In the genomic region with DNA sequence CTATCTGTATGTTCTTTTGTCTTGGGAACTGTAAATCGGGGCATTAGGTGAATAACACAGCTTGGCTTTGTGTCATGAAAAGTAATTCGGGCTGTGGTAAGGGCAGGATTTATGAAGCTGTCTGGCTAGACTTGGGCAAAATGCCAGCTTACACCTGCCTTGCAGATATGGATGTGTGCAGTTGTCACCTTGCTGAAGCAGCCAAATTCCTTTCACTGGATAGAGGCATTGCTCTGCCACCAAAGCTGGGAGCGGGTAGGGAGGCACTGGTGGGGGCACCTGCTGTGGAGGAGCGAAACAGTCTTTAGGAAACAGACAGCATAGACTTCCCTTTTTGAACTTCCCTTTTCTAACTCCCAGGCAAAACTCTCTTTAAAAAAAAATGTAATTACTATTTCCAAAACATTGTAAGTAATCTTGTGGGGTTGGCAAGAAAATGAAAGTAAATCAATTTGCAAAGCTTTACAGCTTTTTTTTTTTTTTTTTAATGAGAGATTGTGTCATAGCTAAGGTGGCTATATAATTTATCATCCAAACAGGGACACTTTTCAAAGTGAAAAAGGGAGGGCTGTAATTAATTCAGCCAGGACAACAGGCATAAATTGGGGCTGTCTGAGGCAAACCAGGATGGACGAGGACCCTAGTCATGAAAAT, we compare ENCODE assay signal across 9 cellular contexts.
DNase-seq lines count a peak whose midpoint lies in the region; ATAC-seq and TF ChIP-seq lines count a peak whose summit lies in the region.
"Had no signal": no experiment of that assay in that cellular context is flagged by ENCODE, and none has a peak within 500 bp of the region (broad histone marks: within the 10 kb centered on the region; RNA-seq: fewer than 3 reads in every experiment).

No MANE protein-coding gene starts in this region.

- H3K4me1 ChIP-seq in DOHH2 (ENCODE audit: control insufficient read depth, low read length): peaks cover 42% of the 10 kb centered on the region
- H3K4me1 ChIP-seq in Peyer's patch: peaks cover 0 to 5% (median 0%) of the 10 kb centered on the region in 4 donors
- H3K4me1 ChIP-seq in GM23248 (ENCODE audit: insufficient read depth): no peaks in the 10 kb centered on the region

- peak overlapping the region; percentile 77 for H3K4me3 Mint-ChIP-seq in type B pancreatic cell

- peak overlapping the region; percentile 84 for H3K4me2 ChIP-seq in DOHH2 (ENCODE audit: low read length)
- H3K4me2 ChIP-seq in GM23248 (ENCODE audit: unreplicated experiment): no peak overlapping the region

- H3K9me3 ChIP-seq in DOHH2 (ENCODE audit: control insufficient read depth, insufficient read depth, low read length): no peaks in the 10 kb centered on the region
- H3K9me3 ChIP-seq in Peyer's patch: no peaks in the 10 kb centered on the region
- H3K9me3 ChIP-seq in GM23248 (ENCODE audit: low read depth): no peaks in the 10 kb centered on the region

- H3K27ac Mint-ChIP-seq in type B pancreatic cell: peak overlapping the region; percentile 51

- H3K36me3 ChIP-seq in DOHH2 (ENCODE audit: control insufficient read depth, low read length) (no peaks in the 10 kb centered on the region), Peyer's patch (no peaks in the 10 kb centered on the region), GM23248 (ENCODE audit: low read depth) (no peaks in the 10 kb centered on the region)

- H4K20me1 ChIP-seq in DOHH2 (ENCODE audit: control insufficient read depth, insufficient read depth, low read depth, low read length) (no peaks in the 10 kb centered on the region), GM23248 (ENCODE audit: insufficient read depth) (no peaks in the 10 kb centered on the region)

- TF ChIP-seq CTCF in DOHH2 (IDR thresholded peaks at IDR 0.05; ENCODE audit: low read depth, low read length, poor library complexity, severe bottlenecking): no peak
- TF ChIP-seq CTCF in Peyer's patch (IDR thresholded peaks at IDR 0.05): no peak
- no peak for TF ChIP-seq CTCF in type B pancreatic cell (conservative IDR thresholded peaks at IDR 0.05)

- H3K27ac ChIP-seq in DOHH2 (ENCODE audit: low read depth, low read length) (peak overlapping the region; percentile 56), Peyer's patch (peak overlapping the region in 1 of 4 donors; percentile 69), GM23248 (no peak overlapping the region)

- no peak overlapping the region for H3K9ac ChIP-seq in GM23248

- peaks cover 15% of the 10 kb centered on the region for H3K27me3 Mint-ChIP-seq in type B pancreatic cell

- peak; percentile 57 for DNase-seq in LoVo (ENCODE audit: low spot score)
- DNase-seq in Peyer's patch: peak; percentile 45 to 63 (median 60)
- DNase-seq in cardiac septum (ENCODE audit: low spot score): peak; percentile 73
- no peak for DNase-seq in type B pancreatic cell (ENCODE audit: extremely low spot score, unreplicated experiment)
- no peak for DNase-seq in GM23248
- DNase-seq in activated effector memory CD4-positive, alpha-beta T cell treated with Interleukin-2 at 50 U/mL for 16 hours: no peak

- H3K4me1 Mint-ChIP-seq in type B pancreatic cell (ENCODE audit: unreplicated experiment): peaks cover 58% of the 10 kb centered on the region

- no peak for TF ChIP-seq POLR2A in Peyer's patch (IDR thresholded peaks at IDR 0.05)

- H3F3A ChIP-seq in DOHH2 (ENCODE audit: control insufficient read depth, insufficient read depth): peaks cover 5% of the 10 kb centered on the region; the same call in 1 of the 2 replicates
- no peaks in the 10 kb centered on the region for H3F3A ChIP-seq in GM23248 (ENCODE audit: insufficient read depth)

- no peaks in the 10 kb centered on the region for H3K27me3 ChIP-seq in DOHH2 (ENCODE audit: control insufficient read depth, low read length)
- no peaks in the 10 kb centered on the region for H3K27me3 ChIP-seq in Peyer's patch
- peaks cover 11% of the 10 kb centered on the region for H3K27me3 ChIP-seq in GM23248 (replicated peaks; ENCODE audit: insufficient read depth)

- no peak overlapping the region for H2AFZ ChIP-seq in GM23248

- H3K9me2 ChIP-seq in DOHH2 (replicated peaks; ENCODE audit: control insufficient read depth, low read length) (no peaks in the 10 kb centered on the region), GM23248 (ENCODE audit: insufficient read depth) (no peaks in the 10 kb centered on the region)

- H3K9me3 Mint-ChIP-seq in type B pancreatic cell: no peaks in the 10 kb centered on the region

- 71 to 77% methylated on average over 5 of the region's 5 CpGs for WGBS in GM23248 (ENCODE audit: low coverage in 1 of 2, low lambda C conversion rate in 2 of 2, missing lambda C conversion rate in 2 of 2), 2 experiments

- peak; percentile 53 for ATAC-seq in GM21723 (IDR thresholded peaks at IDR 0.05; ENCODE audit: unreplicated experiment)

- H3K79me2 ChIP-seq in DOHH2 (ENCODE audit: control insufficient read depth, low read length): no peaks in the 10 kb centered on the region
- no peaks in the 10 kb centered on the region for H3K79me2 ChIP-seq in GM23248 (ENCODE audit: insufficient read depth)

- in situ Hi-C loops in GM23248 (cut with MboI): no loop called here

- intact Hi-C loops in cardiac septum (cut with DNase I): no loop called here

- H3K36me3 Mint-ChIP-seq in type B pancreatic cell: no peaks in the 10 kb centered on the region

- H3K4me3 ChIP-seq in DOHH2 (ENCODE audit: low read length) (peak overlapping the region; percentile 66), Peyer's patch (peak overlapping the region; percentile 4 to 20 (median 12)), GM23248 (no peak overlapping the region)
- H3K4me3 ChIP-seq: skin epidermis had no signal

Comparison
In these comparisons a context has a peak if more than half of its experiments do, and no peak if none do; other contexts are left out.
1. DNase-seq: peak in LoVo (single experiment), Peyer's patch (3 of 3) and cardiac septum (single experiment); none in type B pancreatic cell (single experiment), GM23248 (single experiment) and activated effector memory CD4-positive, alpha-beta T cell treated with Interleukin-2 at 50 U/mL for 16 hours (single experiment).